ENCODE assay signal across 8 cellular contexts in the genomic region with DNA sequence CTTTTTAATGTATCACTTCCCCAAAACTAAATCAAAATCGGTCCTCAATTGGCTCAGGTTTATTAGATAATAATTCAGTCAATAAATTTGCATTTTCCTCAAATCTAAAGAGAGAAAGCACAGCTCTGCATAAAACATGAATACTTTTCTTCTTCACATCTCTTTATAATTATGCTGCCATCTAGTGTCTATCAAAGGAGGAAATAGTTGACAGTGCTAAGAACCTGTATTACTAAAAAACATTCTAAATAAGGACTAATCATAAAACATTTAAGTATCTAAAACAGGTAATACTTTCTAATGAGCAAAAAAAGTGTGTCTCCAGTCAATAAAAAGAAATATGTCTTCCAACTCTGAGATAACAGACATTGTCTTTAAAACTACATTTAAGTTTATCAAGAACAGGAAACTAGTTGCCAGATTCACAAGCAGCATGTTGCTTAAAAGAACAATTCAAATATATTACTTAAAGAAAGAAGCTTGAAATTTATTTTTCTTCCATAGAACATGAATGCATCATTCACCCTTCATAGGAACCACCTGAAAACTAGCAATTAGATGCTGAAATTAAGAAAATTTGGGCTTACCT. TPM values are rescaled to one million over a fixed set of nuclear protein-coding genes. Genes with fewer than 3 reads are reported as not detected.
DNase-seq lines count a peak whose midpoint lies in the region; ATAC-seq and TF ChIP-seq lines count a peak whose summit lies in the region.

No MANE protein-coding gene starts in this region.

- H3K27ac Mint-ChIP-seq in HFFc6, result peak overlapping the region; percentile 47
- H3K27ac Mint-ChIP-seq in activated naive CD8-positive, alpha-beta T cell treated with anti-CD3 and anti-CD28 coated beads, Interleukin-2, amount 50 U/mL, for 24 hours, result no peak overlapping the region

- no peak overlapping the region for H3K4me3 Mint-ChIP-seq in HFFc6
- H3K4me3 Mint-ChIP-seq in activated naive CD8-positive, alpha-beta T cell treated with anti-CD3 and anti-CD28 coated beads, Interleukin-2, amount 50 U/mL, for 24 hours, result no peak overlapping the region

- TF ChIP-seq CTCF in HFFc6 (IDR thresholded peaks at IDR 0.05) (peak; percentile 76), gastroesophageal sphincter (IDR thresholded peaks at IDR 0.05) (peak; percentile 48 to 62 (median 56)), tibial nerve (IDR thresholded peaks at IDR 0.05) (peak; percentile 33 to 66 (median 50))

- H3K9ac ChIP-seq in SK-N-MC (ENCODE audit: insufficient read length), result no peak overlapping the region

- H3K4me3 ChIP-seq in SK-N-MC (no peak overlapping the region), gastroesophageal sphincter (no peak overlapping the region), tibial nerve (no peak overlapping the region)

- peaks cover 19% of the 10 kb centered on the region for H3K27me3 Mint-ChIP-seq in HFFc6 (ENCODE audit: insufficient read depth)
- peaks cover 7% of the 10 kb centered on the region for H3K27me3 Mint-ChIP-seq in activated naive CD8-positive, alpha-beta T cell treated with anti-CD3 and anti-CD28 coated beads, Interleukin-2, amount 50 U/mL, for 24 hours

- H3K27me3 ChIP-seq in gastroesophageal sphincter (no peaks in the 10 kb centered on the region), tibial nerve (no peaks in the 10 kb centered on the region)

- no peak for ATAC-seq in gastroesophageal sphincter
- ATAC-seq in GM21367 (IDR thresholded peaks at IDR 0.05; ENCODE audit: unreplicated experiment), result no peak
- ATAC-seq in HG03520 (IDR thresholded peaks at IDR 0.05; ENCODE audit: unreplicated experiment), result no peak
- ATAC-seq in activated naive CD8-positive, alpha-beta T cell treated with anti-CD3 and anti-CD28 coated beads, Interleukin-2, amount 50 U/mL, for 24 hours, result no peak

- H3K9me3 ChIP-seq in SK-N-MC (ENCODE audit: low read depth, low read length) (no peaks in the 10 kb centered on the region), gastroesophageal sphincter (no peaks in the 10 kb centered on the region), tibial nerve (no peaks in the 10 kb centered on the region)

- 0 to 16% methylated on average over 1 of the region's 1 CpG for WGBS in gastroesophageal sphincter (ENCODE audit: low coverage in 1 of 2), 2 donors
- WGBS in tibial nerve, 2 donors, result 46 to 58% methylated on average over 1 of the region's 1 CpG

- H3K36me3 ChIP-seq in SK-N-MC (ENCODE audit: insufficient read depth, low read length) (no peaks in the 10 kb centered on the region), gastroesophageal sphincter (no peaks in the 10 kb centered on the region), tibial nerve (no peaks in the 10 kb centered on the region)

- no peak for TF ChIP-seq EP300 in gastroesophageal sphincter (IDR thresholded peaks at IDR 0.05)
- TF ChIP-seq EP300 in tibial nerve (IDR thresholded peaks at IDR 0.05), result no peak

- DNase-seq in Ammon's horn (ENCODE audit: low spot score) (peak; percentile 60), HFFc6 (peak; percentile 41), SK-N-MC (ENCODE audit: low read depth, low spot score) (peak; percentile 39), tibial nerve (ENCODE audit: low spot score in 2 of 2) (no peak)
- DNase-seq in activated naive CD8-positive, alpha-beta T cell treated with anti-CD3 and anti-CD28 coated beads, Interleukin-2, amount 50 U/mL, for 24 hours, result no peak

- peaks cover 72% of the 10 kb centered on the region for H3K4me1 Mint-ChIP-seq in HFFc6 (ENCODE audit: low read depth)
- no peaks in the 10 kb centered on the region for H3K4me1 Mint-ChIP-seq in activated naive CD8-positive, alpha-beta T cell treated with anti-CD3 and anti-CD28 coated beads, Interleukin-2, amount 50 U/mL, for 24 hours

- no peaks in the 10 kb centered on the region for H3K9me3 Mint-ChIP-seq in HFFc6
- H3K9me3 Mint-ChIP-seq in activated naive CD8-positive, alpha-beta T cell treated with anti-CD3 and anti-CD28 coated beads, Interleukin-2, amount 50 U/mL, for 24 hours, result no peaks in the 10 kb centered on the region

- peaks cover 49% of the 10 kb centered on the region for H3K36me3 Mint-ChIP-seq in HFFc6 (ENCODE audit: low read depth)
- H3K36me3 Mint-ChIP-seq in activated naive CD8-positive, alpha-beta T cell treated with anti-CD3 and anti-CD28 coated beads, Interleukin-2, amount 50 U/mL, for 24 hours (ENCODE audit: low read depth), result no peaks in the 10 kb centered on the region

- H3K27ac ChIP-seq in SK-N-MC (no peak overlapping the region), gastroesophageal sphincter (no peak overlapping the region), tibial nerve (no peak overlapping the region)

- TF ChIP-seq POLR2A in gastroesophageal sphincter (IDR thresholded peaks at IDR 0.05) (no peak), tibial nerve (IDR thresholded peaks at IDR 0.05) (no peak)

- H3K4me1 ChIP-seq in gastroesophageal sphincter, result peaks cover 0 to 43% (median 0%) of the 10 kb centered on the region in 3 donors
- H3K4me1 ChIP-seq in tibial nerve, result peaks cover 0 to 34% (median 0%) of the 10 kb centered on the region in 4 donors

RNA-seq across cellular contexts. Expression of gene DST, which starts 56.5 kb away (rescaled TPM):
- total RNA-seq in HFFc6 (2021; fragmentation: NEBNext Ultra II Directional; extraction: Animal tissue kit (Norgen Biotek cat#: 25700)), result 100 to 1,000 TPM; 246 to 408 (median 279) TPM
- total RNA-seq in gastroesophageal sphincter (100 to 1,000 TPM; 442 to 716 (median 661) TPM), tibial nerve (100 to 1,000 TPM; 331 to 417 (median 368) TPM)

Comparison
In these comparisons a context has a peak if more than half of its experiments do, and no peak if none do; other contexts are left out.
1. DNase-seq: peak in Ammon's horn (single experiment), HFFc6 (single experiment) and SK-N-MC (single experiment); none in tibial nerve (0 of 2) and activated naive CD8-positive, alpha-beta T cell treated with anti-CD3 and anti-CD28 coated beads, Interleukin-2, amount 50 U/mL, for 24 hours (single experiment).
2. Peak in every context shown above with its lines, with median percentiles within 50 percentile points of each other: CTCF ChIP-seq.